21 cellular contexts compared by ENCODE assay signal in genomic region chr14:32656609-32657008, GRCh38.
A peak's percentile ranks its signal among the peaks of the same experiment; 100 is the strongest.
DNase-seq lines count a peak whose midpoint lies in the region; ATAC-seq, FAIRE-seq and TF ChIP-seq lines count a peak whose summit lies in the region.
"Had no signal": no experiment of that assay in that cellular context is flagged by ENCODE, and none has a peak within 500 bp of the region (broad histone marks: within the 10 kb centered on the region; RNA-seq: fewer than 3 reads in every experiment).

No MANE protein-coding gene starts in this region.

- H3K9ac ChIP-seq in GM12878 (ENCODE audit: control insufficient read depth, insufficient read depth, low read length) (no peak overlapping the region), mesenchymal stem cell (ENCODE audit: low read length) (no peak overlapping the region)
- H3K9ac ChIP-seq: BLaER1 had no signal

- H3K23ac ChIP-seq in mesenchymal stem cell (ENCODE audit: low read length in 2 of 2): no peak overlapping the region

- H3K9me3 ChIP-seq in left ventricle myocardium inferior (replicated peaks) (no peaks in the 10 kb centered on the region), GM12878 (replicated peaks; ENCODE audit: control insufficient read depth, insufficient read depth, low read length) (no peaks in the 10 kb centered on the region), mesenchymal stem cell (ENCODE audit: control insufficient read depth, low read length) (no peaks in the 10 kb centered on the region)
- H3K9me3 ChIP-seq: BLaER1, Peyer's patch, SJCRH30, upper lobe of left lung had no signal

- 36% methylated on average over 3 of the region's 3 CpGs for WGBS in GM12878 (ENCODE audit: insufficient coverage, insufficient replicate concordance, low lambda C conversion rate, missing lambda C conversion rate)
- no CpG with 5 or more reads among the region's 3 CpGs for WGBS in mesenchymal stem cell
- 83% methylated on average over 3 of the region's 3 CpGs for WGBS in urinary bladder

- H2AFZ ChIP-seq in GM12878 (ENCODE audit: control insufficient read depth, low read depth, low read length): peak overlapping the region; percentile 63; the same call in 1 of the 2 replicates
- no peak overlapping the region for H2AFZ ChIP-seq in mesenchymal stem cell (ENCODE audit: low read depth, low read length)

- H4K91ac ChIP-seq in mesenchymal stem cell (ENCODE audit: low read length): no peak overlapping the region

- no peak overlapping the region for H3K4me3 Mint-ChIP-seq in activated T-cell treated with anti-CD3 and anti-CD28 coated beads, Interleukin-2, amount 50 U/mL, for 4 hours
- H3K4me3 Mint-ChIP-seq: activated naive CD4-positive, alpha-beta T cell treated with anti-CD3 and anti-CD28 coated beads, Interleukin-2, amount 10 ng/mL, durations not matched to agents 7 days and 5 days; activated T-cell treated with anti-CD3 and anti-CD28 coated beads, Interleukin-2, amount 50 U/mL, for 72 hours; stimulated activated naive CD8-positive, alpha-beta T cell treated with anti-CD3 and anti-CD28 coated beads, Interleukin-15, amount 100 ng/mL, for 72 hours; T-helper 1 cell treated with Interleukin-12 subunit alpha and Interleukin-12 subunit beta and Interleukin-4 antibody, amounts not matched to agents 30 μg/mL and 1 μg/mL, for 36 hours had no signal

- no peak for DNase-seq in left ventricle myocardium inferior
- no peak for DNase-seq in cardiac septum (ENCODE audit: low spot score)
- no peak for DNase-seq in GM12878 (ENCODE audit: low read depth, low spot score)
- peak; percentile 28 for DNase-seq in mesenchymal stem cell
- DNase-seq in NCI-H2107 treated with DMSO at 0.1 percent for 48 hours (lab: John Stamatoyannopoulos, UW; ENCODE audit: unreplicated experiment): no peak
- no peak for DNase-seq in activated T-cell treated with anti-CD3 and anti-CD28 coated beads, Interleukin-2, amount 50 U/mL, for 4 hours
- DNase-seq: activated CD4-positive, alpha-beta T cell treated with anti-CD3 and anti-CD28 coated beads for 4 hours; activated naive CD4-positive, alpha-beta T cell treated with anti-CD3 and anti-CD28 coated beads, Interleukin-2, amount 10 ng/mL, durations not matched to agents 7 days and 5 days; activated T-cell treated with anti-CD3 and anti-CD28 coated beads, Interleukin-2, amount 50 U/mL, for 72 hours; H7; NCI-H2029; SJCRH30; stimulated activated CD4-positive, alpha-beta T cell treated with anti-CD3 and anti-CD28 coated beads, Interleukin-4, amount 100 ng/mL, for 4 hours; stimulated activated naive CD8-positive, alpha-beta T cell treated with anti-CD3 and anti-CD28 coated beads, Interleukin-15, amount 100 ng/mL, for 72 hours had no signal

- H3K79me1 ChIP-seq in mesenchymal stem cell (replicated peaks; ENCODE audit: low read length, poor library complexity, severe bottlenecking): no peaks in the 10 kb centered on the region

- CTCF ChIA-PET in GM12878 (lab: Yijun Ruan, JAX): no interaction called here

- no peak overlapping the region for H4K8ac ChIP-seq in mesenchymal stem cell (ENCODE audit: low read length)

- H3K4me2 ChIP-seq in GM12878 (ENCODE audit: control insufficient read depth, insufficient read depth): peak overlapping the region; percentile 40; the same call in 1 of the 2 replicates
- no peak overlapping the region for H3K4me2 ChIP-seq in mesenchymal stem cell (ENCODE audit: low read length, poor library complexity, severe bottlenecking)
- H3K4me2 ChIP-seq: BLaER1 had no signal

- H3K4ac ChIP-seq in mesenchymal stem cell (ENCODE audit: low read depth in 1 of 2, low read length in 2 of 2): peak overlapping the region in 1 of 2 experiments; percentile 91

- H2BK15ac ChIP-seq in mesenchymal stem cell (ENCODE audit: low read depth, poor library complexity, severe bottlenecking): no peak overlapping the region

- no peaks in the 10 kb centered on the region for H3K27me3 Mint-ChIP-seq in activated T-cell treated with anti-CD3 and anti-CD28 coated beads, Interleukin-2, amount 50 U/mL, for 4 hours (ENCODE audit: low read depth)
- H3K27me3 Mint-ChIP-seq: activated naive CD4-positive, alpha-beta T cell treated with anti-CD3 and anti-CD28 coated beads, Interleukin-2, amount 10 ng/mL, durations not matched to agents 7 days and 5 days; stimulated activated naive CD8-positive, alpha-beta T cell treated with anti-CD3 and anti-CD28 coated beads, Interleukin-15, amount 100 ng/mL, for 72 hours had no signal

- no peak for FAIRE-seq in GM12878 (lab: Jason Lieb, UNC)

- H3K14ac ChIP-seq in mesenchymal stem cell (ENCODE audit: low read length in 2 of 2): no peak overlapping the region

- H3K4me1 ChIP-seq in left ventricle myocardium inferior (peaks cover 62% of the 10 kb centered on the region), GM12878 (ENCODE audit: control insufficient read depth, insufficient read depth, low read length) (peaks cover 5% of the 10 kb centered on the region; the same call in 1 of the 2 replicates), mesenchymal stem cell (ENCODE audit: control insufficient read depth, insufficient read depth, low read depth, low read length) (no peaks in the 10 kb centered on the region), urinary bladder (ENCODE audit: insufficient read depth) (no peaks in the 10 kb centered on the region)
- H3K4me1 ChIP-seq: BLaER1, Peyer's patch, SJCRH30, upper lobe of left lung had no signal

- H3K36me3 ChIP-seq in left ventricle myocardium inferior (no peaks in the 10 kb centered on the region), GM12878 (ENCODE audit: control insufficient read depth in 2 of 2, insufficient read depth in 2 of 2, low read length in 1 of 2) (no peaks in the 10 kb centered on the region), mesenchymal stem cell (ENCODE audit: control insufficient read depth in 1 of 2, insufficient read depth in 2 of 2, low read depth in 1 of 2, low read length in 2 of 2) (no peaks in the 10 kb centered on the region), urinary bladder (ENCODE audit: insufficient read depth) (no peaks in the 10 kb centered on the region)
- H3K36me3 ChIP-seq: BLaER1, cardiac muscle cell, Peyer's patch, SJCRH30, upper lobe of left lung had no signal

- H3K79me2 ChIP-seq in GM12878 (ENCODE audit: control insufficient read depth, insufficient read depth, low read length): no peaks in the 10 kb centered on the region

- no peak for TF ChIP-seq POLR2A in GM12878 (IDR thresholded peaks at IDR 0.05; ENCODE audit: low read depth, low read length)

- no peaks in the 10 kb centered on the region for H3K36me3 Mint-ChIP-seq in activated T-cell treated with anti-CD3 and anti-CD28 coated beads, Interleukin-2, amount 50 U/mL, for 4 hours (ENCODE audit: insufficient read depth)
- H3K36me3 Mint-ChIP-seq: activated naive CD4-positive, alpha-beta T cell treated with anti-CD3 and anti-CD28 coated beads, Interleukin-2, amount 10 ng/mL, durations not matched to agents 7 days and 5 days had no signal

- RAD21 ChIA-PET in GM12878 (lab: Charles Lee; ENCODE audit: unreplicated experiment): no interaction called here

- H2BK12ac ChIP-seq in mesenchymal stem cell (ENCODE audit: low read length in 2 of 2): no peak overlapping the region

- TF ChIP-seq CTCF in left ventricle myocardium inferior (IDR thresholded peaks at IDR 0.05; ENCODE audit: borderline replicate concordance) (no peak), GM12878 (IDR thresholded peaks at IDR 0.05 in 2 of 3, conservative IDR thresholded peaks at IDR 0.05 in 1 of 3; ENCODE audit: control insufficient read depth in 2 of 3, extremely low read depth in 1 of 3, insufficient read depth in 1 of 3, low read depth in 3 of 3, low read length in 3 of 3) (no peak)

- no peaks in the 10 kb centered on the region for H3K9me3 Mint-ChIP-seq in activated T-cell treated with anti-CD3 and anti-CD28 coated beads, Interleukin-2, amount 50 U/mL, for 4 hours
- H3K9me3 Mint-ChIP-seq: activated naive CD4-positive, alpha-beta T cell treated with anti-CD3 and anti-CD28 coated beads, Interleukin-2, amount 10 ng/mL, durations not matched to agents 7 days and 5 days; activated T-cell treated with anti-CD3 and anti-CD28 coated beads, Interleukin-2, amount 50 U/mL, for 72 hours; stimulated activated naive CD8-positive, alpha-beta T cell treated with anti-CD3 and anti-CD28 coated beads, Interleukin-15, amount 100 ng/mL, for 72 hours; T-helper 1 cell treated with Interleukin-12 subunit alpha and Interleukin-12 subunit beta and Interleukin-4 antibody, amounts not matched to agents 30 μg/mL and 1 μg/mL, for 36 hours had no signal

- in situ Hi-C loops in GM12878 (cut with MboI): no loop called here

- no peak overlapping the region for H2BK5ac ChIP-seq in mesenchymal stem cell (ENCODE audit: low read depth, low read length, poor library complexity, severe bottlenecking)

- ATAC-seq in GM12878 (no peak), GM18867 (IDR thresholded peaks at IDR 0.05; ENCODE audit: unreplicated experiment) (no peak)
- ATAC-seq in activated T-cell treated with anti-CD3 and anti-CD28 coated beads, Interleukin-2, amount 50 U/mL, for 4 hours: no peak
- ATAC-seq: activated T-cell treated with anti-CD3 and anti-CD28 coated beads, Interleukin-2, amount 50 U/mL, for 72 hours; stimulated activated naive CD8-positive, alpha-beta T cell treated with anti-CD3 and anti-CD28 coated beads, Interleukin-15, amount 100 ng/mL, for 72 hours had no signal

- intact Hi-C loops in left ventricle myocardium inferior (cut with micrococcal nuclease): no loop called here
- intact Hi-C loops in cardiac septum (cut with DNase I): no loop called here
- intact Hi-C loops in GM12878 (cut with micrococcal nuclease; ENCODE audit: unreplicated experiment): no loop called here

- H3K18ac ChIP-seq in mesenchymal stem cell (ENCODE audit: low read depth in 1 of 2, low read length in 2 of 2): no peak overlapping the region

- no peak for TF ChIP-seq RAD21 in GM12878 (IDR thresholded peaks at IDR 0.05; ENCODE audit: insufficient read depth, low read depth, low read length)

- SMC1A ChIA-PET in GM12878 (lab: Charles Lee; ENCODE audit: uncharacterized antibody, unreplicated experiment): no interaction called here

- no peak overlapping the region for H2AK5ac ChIP-seq in mesenchymal stem cell (ENCODE audit: low read length, severe bottlenecking)

- no TSS peak for BruUV-seq in GM12878 (replicated peaks; lab: Mats Ljungman, UMichigan)

- no peak overlapping the region for H3K4me3 ChIP-seq in left ventricle myocardium inferior
- no peak overlapping the region for H3K4me3 ChIP-seq in GM12878
- no peak overlapping the region for H3K4me3 ChIP-seq in mesenchymal stem cell (ENCODE audit: insufficient read depth in 1 of 2, low read depth in 1 of 2, low read length in 2 of 2)
- no peak overlapping the region for H3K4me3 ChIP-seq in urinary bladder (ENCODE audit: low read depth, low read length)
- H3K4me3 ChIP-seq: BLaER1, cardiac muscle cell, Peyer's patch, SJCRH30, upper lobe of left lung had no signal

- no peak for TF ChIP-seq EP300 in GM12878 (IDR thresholded peaks at IDR 0.05; ENCODE audit: borderline replicate concordance in 1 of 2, control insufficient read depth in 1 of 2, low read depth in 2 of 2, low read length in 2 of 2)

- H3K27me3 ChIP-seq in left ventricle myocardium inferior (ENCODE audit: low read depth) (no peaks in the 10 kb centered on the region), GM12878 (replicated peaks in 1 of 2; ENCODE audit: control insufficient read depth in 2 of 2, insufficient read depth in 2 of 2, low read length in 1 of 2) (no peaks in the 10 kb centered on the region), mesenchymal stem cell (ENCODE audit: control insufficient read depth in 1 of 2, insufficient read depth in 1 of 2, low read length in 2 of 2) (no peaks in the 10 kb centered on the region)
- H3K27me3 ChIP-seq: BLaER1, cardiac muscle cell, Peyer's patch, SJCRH30, upper lobe of left lung had no signal

- peak overlapping the region; percentile 54 for H2BK120ac ChIP-seq in mesenchymal stem cell (ENCODE audit: low read depth, low read length)

- POLR2A ChIA-PET in GM12878 (lab: Charles Lee): no interaction called here

- H3K27ac ChIP-seq in left ventricle myocardium inferior (replicated peaks) (peak overlapping the region; percentile 48), GM12878 (ENCODE audit: control insufficient read depth, insufficient read depth) (peak overlapping the region; percentile 18; the same call in 1 of the 2 replicates), mesenchymal stem cell (ENCODE audit: low read length, poor library complexity, severe bottlenecking) (no peak overlapping the region), urinary bladder (ENCODE audit: low read depth) (peak overlapping the region; percentile 10)
- H3K27ac ChIP-seq: BLaER1, cardiac muscle cell, Peyer's patch, SJCRH30, upper lobe of left lung had no signal

- no peaks in the 10 kb centered on the region for H3K4me1 Mint-ChIP-seq in activated T-cell treated with anti-CD3 and anti-CD28 coated beads, Interleukin-2, amount 50 U/mL, for 4 hours (ENCODE audit: low read depth)
- H3K4me1 Mint-ChIP-seq: activated naive CD4-positive, alpha-beta T cell treated with anti-CD3 and anti-CD28 coated beads, Interleukin-2, amount 10 ng/mL, durations not matched to agents 7 days and 5 days; stimulated activated naive CD8-positive, alpha-beta T cell treated with anti-CD3 and anti-CD28 coated beads, Interleukin-15, amount 100 ng/mL, for 72 hours had no signal

- no peaks in the 10 kb centered on the region for H4K20me1 ChIP-seq in GM12878 (ENCODE audit: control insufficient read depth, insufficient read depth)
- H4K20me1 ChIP-seq: BLaER1 had no signal
